ENCODE assay signal across 19 cellular contexts in genomic region chr15:87959658-87960057, GRCh38.
"Had no signal": no experiment of that assay in that cellular context is flagged by ENCODE, and none has a peak within 500 bp of the region (broad histone marks: within the 10 kb centered on the region; RNA-seq: fewer than 3 reads in every experiment).

No MANE protein-coding gene starts in this region.

- ATAC-seq: Panc1, PC-3, SK-N-SH treated with all-trans-retinoic acid at 6 μM for 48 hours had no signal

- H3K9me3 ChIP-seq: SJCRH30 had no signal

- H3K27me3 ChIP-seq: SJCRH30 had no signal

- H3K4me3 ChIP-seq: SJCRH30 had no signal

- H3K36me3 ChIP-seq: SJCRH30 had no signal

- DNase-seq: KBM-7; MV-4-11; NCI-H1048; NCI-H1105; NCI-H1436 treated with DMSO at 0.1 percent for 48 hours; NCI-H1694; NCI-H2081; NCI-H2107; NCI-H226; NCI-H510A; NCI-H524 treated with DMSO at 0.1 percent for 48 hours; NCI-H69; NK-92 treated with Interleukin-12 subunit alpha and Interleukin-12 subunit beta, amount 100 ng/mL, for 24 hours; PC-3; SHP77 treated with DMSO at 0.1 percent for 48 hours; SJCRH30 had no signal

- H3K27ac ChIP-seq: RWPE1, SJCRH30 had no signal

- H3K4me1 ChIP-seq: SJCRH30 had no signal
